Comparison of ENCODE assay signal across 2 cellular contexts in genomic region chr11:837990-838307, GRCh38.
TF ChIP-seq lines count a peak whose summit lies in the region.

No MANE protein-coding gene starts in this region.

TF ChIP-seq in A549, 52 proteins besides CTCF, POLR2A, EP300 and RAD21:
- TF ChIP-seq JUNB (IDR thresholded peaks at IDR 0.05), result no peak
- no peak for TF ChIP-seq EHF (CRISPR knock-in tag; IDR thresholded peaks at IDR 0.05)
- TF ChIP-seq NFE2L2 (conservative IDR thresholded peaks at IDR 0.05; ENCODE audit: low read length), result no peak
- no peak for TF ChIP-seq ZSCAN20 (CRISPR knock-in tag; IDR thresholded peaks at IDR 0.05)
- TF ChIP-seq KDM5A (IDR thresholded peaks at IDR 0.05), result no peak
- no peak for TF ChIP-seq ZFP36 (IDR thresholded peaks at IDR 0.05; ENCODE audit: borderline replicate concordance, partially characterized antibody)
- no peak for TF ChIP-seq MAX (IDR thresholded peaks at IDR 0.05)
- peak; percentile 2; the same call in 1 of the 2 replicates for TF ChIP-seq GATA3 (IDR thresholded peaks at IDR 0.05; ENCODE audit: borderline replicate concordance)
- no peak for TF ChIP-seq CHD4 (IDR thresholded peaks at IDR 0.05; ENCODE audit: borderline replicate concordance)
- peak in 1 of 2 experiments; percentile 27; a peak in 1 of 5 replicates for TF ChIP-seq JUN (IDR thresholded peaks at IDR 0.05)

TF ChIP-seq in GM12878, 131 proteins besides CTCF, POLR2A, EP300 and RAD21:
- TF ChIP-seq POLR2AphosphoS5 (IDR thresholded peaks at IDR 0.05; ENCODE audit: low read length) (peak; percentile 59; the same call in 1 of the 2 replicates), NR2C1 (IDR thresholded peaks at IDR 0.05) (no peak), ASH2L (IDR thresholded peaks at IDR 0.05; ENCODE audit: borderline replicate concordance, low read depth) (no peak)
